ENCODE assay signal across 8 cellular contexts in the genomic region with DNA sequence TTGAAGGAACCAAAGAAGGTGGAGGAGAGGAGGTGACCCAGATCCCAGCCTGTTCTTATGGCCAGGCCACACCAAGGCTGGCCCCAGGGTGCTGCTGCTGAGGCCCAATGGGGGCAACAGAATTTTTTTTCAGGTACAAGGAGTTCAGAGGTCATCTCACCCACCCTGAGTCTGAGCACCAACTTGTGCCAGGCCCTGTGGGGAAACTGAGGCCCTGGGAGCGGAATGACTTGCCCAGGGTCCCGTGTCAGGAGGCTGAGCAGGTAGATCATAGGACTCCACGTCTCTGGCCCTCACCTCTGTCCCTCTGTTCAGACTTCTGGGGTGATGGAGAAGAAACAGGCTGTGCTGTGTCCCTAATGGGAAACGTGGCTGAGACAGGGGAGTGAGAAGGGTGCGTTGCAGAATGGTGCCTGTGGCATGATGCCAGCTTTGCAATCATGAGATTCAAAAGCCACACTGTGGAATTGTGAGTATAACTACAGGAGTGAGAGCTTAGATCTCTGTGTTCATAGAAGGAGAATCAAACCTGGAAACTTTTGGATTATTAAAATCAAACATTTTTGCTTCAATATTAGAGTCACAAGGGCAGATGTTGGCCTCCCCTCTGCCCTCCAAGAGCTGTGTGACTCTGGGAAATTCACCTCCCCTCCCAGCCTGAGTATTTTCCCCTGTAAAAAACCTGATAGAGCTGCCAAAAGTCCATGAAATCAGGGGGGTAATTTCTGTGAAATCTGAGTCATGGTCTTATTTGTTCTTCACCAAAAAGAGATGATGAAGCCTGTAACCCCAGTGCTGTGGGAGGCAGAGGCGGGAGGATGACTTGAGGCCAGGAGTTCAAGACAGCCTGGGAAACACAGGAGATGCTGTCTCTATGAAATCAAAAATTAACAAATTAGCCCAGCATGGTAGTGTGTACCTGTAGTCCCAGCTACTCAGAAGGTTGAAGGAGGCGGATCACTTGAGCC. TPM values are rescaled to one million over a fixed set of nuclear protein-coding genes. Genes with fewer than 3 reads are reported as not detected.
DNase-seq lines count a peak whose midpoint lies in the region; ATAC-seq, FAIRE-seq and TF ChIP-seq lines count a peak whose summit lies in the region.

No MANE protein-coding gene starts in this region.

- intact Hi-C loops in GM12878 (cut with micrococcal nuclease; ENCODE audit: unreplicated experiment): no loop called here

- SMC1A ChIA-PET in GM12878 (lab: Charles Lee; ENCODE audit: uncharacterized antibody, unreplicated experiment): interaction anchor here (0.6 to 9.8 kb wide), 11 partner anchors 7 to 162 kb away, joined by 3 to 165 read pairs (median 3); partner anchors contain the start of gene APOL2

- WGBS in GM12878 (ENCODE audit: insufficient coverage, insufficient replicate concordance, low lambda C conversion rate, missing lambda C conversion rate): 65% methylated on average over 7 of the region's 7 CpGs
- 45 to 51% methylated on average over 4 to 7 of the region's 7 CpGs for WGBS in upper lobe of left lung, 2 donors

- peaks cover 0 to 9% of the 10 kb centered on the region in 2 experiments; a peak in 1 of 4 replicates for H3K36me3 ChIP-seq in GM12878 (ENCODE audit: control insufficient read depth in 2 of 2, insufficient read depth in 2 of 2, low read length in 1 of 2)
- H3K36me3 ChIP-seq in mucosa of stomach (ENCODE audit: control insufficient read depth, insufficient read depth, low read length): peaks cover 5% of the 10 kb centered on the region
- peaks cover 0 to 13% (median 6%) of the 10 kb centered on the region in 4 donors for H3K36me3 ChIP-seq in upper lobe of left lung

- H3K4me3 ChIP-seq in GM12878 (peak overlapping the region; percentile 91), mucosa of stomach (ENCODE audit: low read length) (peak overlapping the region; percentile 82), upper lobe of left lung (peak overlapping the region; percentile 51 to 70 (median 60))

- H3K9ac ChIP-seq in GM12878 (ENCODE audit: control insufficient read depth, insufficient read depth, low read length): peak overlapping the region; percentile 79
- H3K9ac ChIP-seq in mucosa of stomach (ENCODE audit: low read length): peak overlapping the region; percentile 80

- peak; percentile 72 for DNase-seq in activated CD8-positive, alpha-beta memory T cell treated with anti-CD3 and anti-CD28 coated beads for 24 hours
- no peak for DNase-seq in activated CD8-positive, alpha-beta memory T cell treated with anti-CD3 and anti-CD28 coated beads, Interleukin-2, amount 50 U/mL, for 4 hours
- DNase-seq in GM12878 (ENCODE audit: low read depth, low spot score): no peak
- DNase-seq in upper lobe of left lung: peak in 1 of 2 donors; percentile 43
- DNase-seq in NCI-H1436 treated with DMSO at 0.1 percent for 48 hours (lab: John Stamatoyannopoulos, UW): no peak

- H3K9me3 ChIP-seq in GM12878 (replicated peaks; ENCODE audit: control insufficient read depth, insufficient read depth, low read length) (no peaks in the 10 kb centered on the region), mucosa of stomach (ENCODE audit: control insufficient read depth, low read length) (no peaks in the 10 kb centered on the region), upper lobe of left lung (no peaks in the 10 kb centered on the region)

- ATAC-seq in GM12878: peak; percentile 4; the same call in 1 of the 3 replicates
- ATAC-seq in upper lobe of left lung (ENCODE audit: low FRiP score in 2 of 2): peak in 1 of 2 donors; percentile 38
- ATAC-seq in HG03378 (IDR thresholded peaks at IDR 0.05; ENCODE audit: unreplicated experiment): no peak
- ATAC-seq in GM21717 (IDR thresholded peaks at IDR 0.05; ENCODE audit: unreplicated experiment): no peak

- no peak overlapping the region for H2AFZ ChIP-seq in GM12878 (ENCODE audit: control insufficient read depth, low read depth, low read length)

- no peak for TF ChIP-seq EP300 in GM12878 (IDR thresholded peaks at IDR 0.05; ENCODE audit: borderline replicate concordance in 1 of 2, control insufficient read depth in 1 of 2, low read depth in 2 of 2, low read length in 2 of 2)
- no peak for TF ChIP-seq EP300 in upper lobe of left lung (IDR thresholded peaks at IDR 0.05)

- TF ChIP-seq POLR2A in GM12878 (IDR thresholded peaks at IDR 0.05; ENCODE audit: low read depth, low read length) (no peak), upper lobe of left lung (IDR thresholded peaks at IDR 0.05) (no peak)

- POLR2A ChIA-PET in GM12878 (lab: Charles Lee): interaction anchor here (0.9 to 6.5 kb wide), 7 partner anchors 10 to 97 kb away, joined by 3 to 99 read pairs (median 4); partner anchors contain the start of gene APOL2

- H3K79me2 ChIP-seq in GM12878 (ENCODE audit: control insufficient read depth, insufficient read depth, low read length): peaks cover 23% of the 10 kb centered on the region

- TF ChIP-seq CTCF in GM12878 (IDR thresholded peaks at IDR 0.05 in 2 of 3, conservative IDR thresholded peaks at IDR 0.05 in 1 of 3; ENCODE audit: control insufficient read depth in 2 of 3, extremely low read depth in 1 of 3, insufficient read depth in 1 of 3, low read depth in 3 of 3, low read length in 3 of 3) (no peak), upper lobe of left lung (IDR thresholded peaks at IDR 0.05) (no peak)

- peaks cover 46% of the 10 kb centered on the region for H3K4me1 ChIP-seq in GM12878 (ENCODE audit: control insufficient read depth, insufficient read depth, low read length)
- peaks cover 52% of the 10 kb centered on the region for H3K4me1 ChIP-seq in mucosa of stomach (ENCODE audit: control insufficient read depth, insufficient read depth, low read length)
- H3K4me1 ChIP-seq in upper lobe of left lung: peaks cover 36 to 48% (median 42%) of the 10 kb centered on the region in 4 donors

- RAD21 ChIA-PET in GM12878 (lab: Charles Lee; ENCODE audit: unreplicated experiment): interaction anchor here (0.8 to 12.0 kb wide), 6 partner anchors 15 to 59 kb away, joined by 3 to 100 read pairs (median 4); partner anchors contain the start of gene APOL2

- H3K27me3 ChIP-seq in GM12878 (replicated peaks in 1 of 2; ENCODE audit: control insufficient read depth in 2 of 2, insufficient read depth in 2 of 2, low read length in 1 of 2) (no peaks in the 10 kb centered on the region), mucosa of stomach (ENCODE audit: control insufficient read depth, insufficient read depth, low read length) (no peaks in the 10 kb centered on the region), upper lobe of left lung (no peaks in the 10 kb centered on the region)

- H3K27ac ChIP-seq in GM12878 (ENCODE audit: control insufficient read depth, insufficient read depth) (peak overlapping the region; percentile 80), upper lobe of left lung (peak overlapping the region; percentile 83 to 96 (median 89))

- H3K4me2 ChIP-seq in GM12878 (ENCODE audit: control insufficient read depth, insufficient read depth): peak overlapping the region; percentile 91

- FAIRE-seq in GM12878 (lab: Jason Lieb, UNC): no peak

- CTCF ChIA-PET in GM12878 (lab: Yijun Ruan, JAX): interaction anchor here (0.5 to 13.2 kb wide), 10 partner anchors 10 to 188 kb away, joined by 3 to 153 read pairs (median 4); partner anchors contain the start of gene APOL2

- in situ Hi-C loops in GM12878 (cut with MboI): no loop called here

- TF ChIP-seq RAD21 in GM12878 (IDR thresholded peaks at IDR 0.05; ENCODE audit: insufficient read depth, low read depth, low read length): no peak

- no peaks in the 10 kb centered on the region for H4K20me1 ChIP-seq in GM12878 (ENCODE audit: control insufficient read depth, insufficient read depth)

- BruUV-seq in GM12878 (replicated peaks; lab: Mats Ljungman, UMichigan): TSS peak; percentile 71

RNA-seq across cellular contexts. Expression of gene APOL1, which starts 0.9 kb away (rescaled TPM):
- total RNA-seq in GM12878 (2013; cell fraction: nucleolus; rRNA removed): 27.2 and 29.3 TPM in 2 replicates
- total RNA-seq in GM12878 (2014; rRNA removed) (13.7 and 14.4 TPM in 2 replicates), GM12878 (2014; rRNA removed; fragmentation: Illumina TruSeq; extraction: Trizol) (12.6 and 13.1 TPM in 2 replicates), GM12878 (2021) (27.4 and 28.6 TPM in 2 replicates), upper lobe of left lung (10 to 100 TPM; 31.9 to 90.5 (median 52.0) TPM)
- 63.5 TPM for polyA plus RNA-seq in GM12878 (2011; ENCODE audit: low read depth)
- polyA plus RNA-seq in GM12878 (2011; rRNA removed) (27.2 and 42.0 TPM in 2 replicates), GM12878 (2014; fragmentation: Illumina TruSeq; extraction: Trizol) (20.6 and 25.3 TPM in 2 replicates), GM12878 (2014; fragmentation: Nextera tagmentation; extraction: Ambion mirVana) (10 to 100 TPM in 1 of 2 experiments, 1 to 10 TPM in 1; 9.0 to 10.7 TPM), GM12878 (2014; rRNA removed) (18.3 and 18.7 TPM in 2 replicates), GM12878 (2016; fragmentation: Nextera tagmentation; extraction: Ambion mirVana) (10 to 100 TPM; 17.2 to 18.0 TPM)
- polyA plus RNA-seq in GM12878 (2011; cell fraction: cytosol; rRNA removed): 38.4 and 39.9 TPM in 2 replicates
- 65.7 and 104 TPM in 2 replicates for polyA plus RNA-seq in GM12878 (2011; cell fraction: nucleus; rRNA removed)
- 68.7 and 73.3 TPM in 2 replicates for polyA plus RNA-seq in GM12878 (2012)
- polyA minus RNA-seq in GM12878 (2011; rRNA and poly(A)+ RNA removed): 33.8 and 34.1 TPM in 2 replicates
- 11.8 and 16.4 TPM in 2 replicates for polyA minus RNA-seq in GM12878 (2011; cell fraction: cytosol; rRNA and poly(A)+ RNA removed)
- polyA minus RNA-seq in GM12878 (2011; cell fraction: nucleus; rRNA and poly(A)+ RNA removed): 15.2 and 21.3 TPM in 2 replicates

RNA-seq across cellular contexts. Expression of gene APOL2, which starts 14.5 kb away (rescaled TPM):
- total RNA-seq in GM12878 (2013; cell fraction: nucleolus; rRNA removed): 49.8 and 51.5 TPM in 2 replicates
- total RNA-seq in GM12878 (2014; rRNA removed) (25.1 and 26.6 TPM in 2 replicates), GM12878 (2014; rRNA removed; fragmentation: Illumina TruSeq; extraction: Trizol) (27.0 and 27.3 TPM in 2 replicates), GM12878 (2021) (29.0 and 32.9 TPM in 2 replicates), upper lobe of left lung (10 to 100 TPM; 32.8 to 76.5 (median 52.6) TPM)
- 33.3 TPM for polyA plus RNA-seq in GM12878 (2011; ENCODE audit: low read depth)
- polyA plus RNA-seq in GM12878 (2011; rRNA removed) (32.6 and 39.9 TPM in 2 replicates), GM12878 (2014; fragmentation: Illumina TruSeq; extraction: Trizol) (22.3 and 24.9 TPM in 2 replicates), GM12878 (2014; fragmentation: Nextera tagmentation; extraction: Ambion mirVana) (10 to 100 TPM in 1 of 2 experiments, 1 to 10 TPM in 1; 4.4 to 14.7 TPM), GM12878 (2014; rRNA removed) (26.9 and 27.4 TPM in 2 replicates), GM12878 (2016; fragmentation: Nextera tagmentation; extraction: Ambion mirVana) (10 to 100 TPM; 12.3 to 13.7 TPM)
- polyA plus RNA-seq in GM12878 (2011; cell fraction: cytosol; rRNA removed): 46.3 and 57.5 TPM in 2 replicates
- polyA plus RNA-seq in GM12878 (2011; cell fraction: nucleus; rRNA removed): 60.3 and 68.3 TPM in 2 replicates
- polyA plus RNA-seq in GM12878 (2012): 50.1 and 55.3 TPM in 2 replicates
- 65.0 and 103 TPM in 2 replicates for polyA minus RNA-seq in GM12878 (2011; rRNA and poly(A)+ RNA removed)
- polyA minus RNA-seq in GM12878 (2011; cell fraction: cytosol; rRNA and poly(A)+ RNA removed): 17.5 and 18.0 TPM in 2 replicates
- 14.6 and 21.5 TPM in 2 replicates for polyA minus RNA-seq in GM12878 (2011; cell fraction: nucleus; rRNA and poly(A)+ RNA removed)

RNA-seq across cellular contexts. Expression of gene APOL4, which starts 52.2 kb away (rescaled TPM):
- not detected in 2 replicates for total RNA-seq in GM12878 (2013; cell fraction: nucleolus; rRNA removed)
- total RNA-seq in GM12878 (2014; rRNA removed): not detected in 2 replicates
- total RNA-seq in GM12878 (2014; rRNA removed; fragmentation: Illumina TruSeq; extraction: Trizol): not detected in 2 replicates
- total RNA-seq in GM12878 (2021): 0.13 TPM in 1 of 2 replicates, not detected in the other
- 0.09 TPM for polyA plus RNA-seq in GM12878 (2011; ENCODE audit: low read depth)
- polyA plus RNA-seq in GM12878 (2011; rRNA removed): not detected in 2 replicates
- not detected in 2 replicates for polyA plus RNA-seq in GM12878 (2011; cell fraction: cytosol; rRNA removed)
- polyA plus RNA-seq in GM12878 (2011; cell fraction: nucleus; rRNA removed): 0.04 and 0.09 TPM in 2 replicates
- 0.13 TPM in 1 of 2 replicates, not detected in the other for polyA plus RNA-seq in GM12878 (2012)
- polyA plus RNA-seq in GM12878 (2014; fragmentation: Illumina TruSeq; extraction: Trizol): 0.13 and 0.24 TPM in 2 replicates
- not detected for polyA plus RNA-seq in GM12878 (2014; fragmentation: Nextera tagmentation; extraction: Ambion mirVana)
- polyA plus RNA-seq in GM12878 (2014; rRNA removed): 0.03 and 0.22 TPM in 2 replicates
- under 1 TPM in 1 of 2 experiments, not detected in 1; 0.19 TPM for polyA plus RNA-seq in GM12878 (2016; fragmentation: Nextera tagmentation; extraction: Ambion mirVana)
- 0.26 TPM in 1 of 2 replicates, not detected in the other for polyA minus RNA-seq in GM12878 (2011; rRNA and poly(A)+ RNA removed)
- polyA minus RNA-seq in GM12878 (2011; cell fraction: cytosol; rRNA and poly(A)+ RNA removed): not detected in 2 replicates
- polyA minus RNA-seq in GM12878 (2011; cell fraction: nucleus; rRNA and poly(A)+ RNA removed): not detected in 2 replicates
- 10 to 100 TPM in 3 of 6 donors, 1 to 10 TPM in 3; 5.4 to 24.7 (median 10.2) TPM for total RNA-seq in upper lobe of left lung

Comparison
In these comparisons a context has a peak if more than half of its experiments do, and no peak if none do; other contexts are left out.
1. RNA of gene APOL4, which starts 52.2 kb away (total RNA-seq): 5.4 to 24.7 TPM in upper lobe of left lung; 0.13 TPM in GM12878; every median in the first group is over 4 times any median in the second.
2. Peak in every context shown above with its lines, with median percentiles within 50 percentile points of each other: H3K4me3 ChIP-seq.